Comparison of ENCODE assay signal across 22 cellular contexts in genomic region chr6:74466572-74466971, GRCh38.
"Had no signal": no experiment of that assay in that cellular context is flagged by ENCODE, and none has a peak within 500 bp of the region (broad histone marks: within the 10 kb centered on the region; RNA-seq: fewer than 3 reads in every experiment).

No MANE protein-coding gene starts in this region.

- H3K4me3 ChIP-seq: colonic mucosa, esophagus squamous epithelium, gastrocnemius medialis, heart right ventricle, left ventricle myocardium inferior, lower lobe of right lung had no signal

- ATAC-seq: effector memory CD8-positive, alpha-beta T cell; esophagus mucosa; gastrocnemius medialis; heart right ventricle; left cardiac atrium; naive thymus-derived CD4-positive, alpha-beta T cell had no signal

- H3K36me3 ChIP-seq: colonic mucosa, esophagus squamous epithelium, gastrocnemius medialis, heart right ventricle, left ventricle myocardium inferior, lower lobe of right lung had no signal

- H3K4me1 ChIP-seq: colonic mucosa, esophagus squamous epithelium, gastrocnemius medialis, heart right ventricle, left ventricle myocardium inferior, lower lobe of right lung had no signal

- H3K27me3 ChIP-seq: colonic mucosa, esophagus squamous epithelium, gastrocnemius medialis, heart right ventricle had no signal

- H3K27ac ChIP-seq: colonic mucosa, epithelial cell of prostate, esophagus squamous epithelium, gastrocnemius medialis, heart right ventricle, left ventricle myocardium inferior, lower lobe of right lung had no signal

- H3K9me3 ChIP-seq: colonic mucosa, esophagus squamous epithelium, gastrocnemius medialis, lower lobe of right lung had no signal

- DNase-seq: colonic mucosa; cortex of kidney; effector CD8-positive, alpha-beta T cell; effector memory CD8-positive, alpha-beta T cell; endodermal cell; erythroblast; esophagus squamous epithelium; foreskin fibroblast; foreskin melanocyte; gastrocnemius medialis; glutamatergic neuron; head of caudate nucleus; heart right ventricle; hippocampal formation; left cardiac atrium; left ventricle myocardium inferior; lower lobe of right lung; mesendoderm; midbrain; naive thymus-derived CD4-positive, alpha-beta T cell had no signal
